8 cellular contexts compared by ENCODE assay signal in the genomic region with DNA sequence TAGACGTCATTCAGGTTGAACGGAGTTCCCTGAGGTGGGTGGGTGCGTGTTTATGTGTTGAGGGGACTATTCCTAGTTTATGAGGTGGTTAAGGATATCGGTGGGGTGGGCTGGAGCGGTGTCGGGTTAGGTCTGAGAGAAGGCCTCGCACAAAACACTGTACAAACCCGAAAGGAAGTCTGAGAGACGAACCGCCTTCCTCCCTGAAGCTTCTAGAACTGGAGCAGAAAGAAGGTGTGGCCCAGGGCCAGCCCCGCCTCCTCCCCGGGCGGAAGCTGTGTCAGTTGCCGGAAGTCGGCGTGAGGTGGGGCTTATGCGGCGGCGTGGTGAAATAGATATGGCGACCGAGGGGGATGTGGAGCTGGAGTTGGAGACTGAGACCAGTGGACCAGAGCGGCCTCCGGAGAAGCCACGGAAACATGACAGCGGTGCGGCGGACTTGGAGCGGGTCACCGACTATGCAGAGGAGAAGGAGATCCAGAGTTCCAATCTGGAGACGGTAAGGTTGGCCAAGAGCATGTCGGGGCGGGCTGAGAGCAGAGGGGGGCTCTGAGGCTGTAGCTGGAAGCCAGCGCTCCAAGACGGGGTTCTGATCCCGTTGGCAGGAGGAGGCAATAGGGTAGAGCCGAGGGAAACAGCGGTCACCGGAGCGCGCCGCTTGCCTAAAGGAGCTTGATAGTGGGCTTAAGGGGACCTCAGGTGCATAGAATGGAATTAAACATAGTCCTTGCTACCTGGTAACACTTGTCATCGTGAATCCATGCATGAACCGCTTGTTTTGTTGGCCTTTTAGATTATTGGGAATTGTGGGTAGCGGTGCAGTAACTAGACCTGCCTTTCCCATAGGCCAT. TPM values are rescaled to one million over a fixed set of nuclear protein-coding genes. Genes with fewer than 3 reads are reported as not detected.
DNase-seq lines count a peak whose midpoint lies in the region; ATAC-seq lines count a peak whose summit lies in the region.

TSS of gene HYPK (plus strand) at position 314 of the 851 bp plus-strand sequence. CDS start at position 338, 24 bp downstream.

- H3K4me3 ChIP-seq in naive thymus-derived CD4-positive, alpha-beta T cell (ENCODE audit: low read length): peak within 1 kb of the TSS; percentile 98

- H3K9me3 Mint-ChIP-seq in activated T-helper 1 cell treated with anti-CD3 and anti-CD28 coated beads, Interleukin-12 subunit alpha, Interleukin-12 subunit beta, Interleukin-2, Interleukin-4 antibody, amounts not matched to agents 30 ng/mL and 10 ng/mL and 1 ng/mL, durations not matched to agents 14 hours and 24 hours and 36 hours: no peaks in the 10 kb centered on the region
- no peaks in the 10 kb centered on the region for H3K9me3 Mint-ChIP-seq in naive thymus-derived CD4-positive, alpha-beta T cell
- peaks cover 0 to 1% of the 10 kb centered on the region in 2 donors for H3K9me3 Mint-ChIP-seq in stimulated activated naive B cell treated with anti-CD40 and anti-IgM and Interleukin-4, amounts not matched to agents 10 μg/mL and 1 μg/mL and 100 μg/mL, for 72 hours

- peak within 1 kb of the TSS; percentile 85 for H3K27ac ChIP-seq in naive thymus-derived CD4-positive, alpha-beta T cell (ENCODE audit: low read depth, low read length)

- intact Hi-C loops in activated T-helper 1 cell treated with anti-CD3 and anti-CD28 coated beads, Interleukin-12 subunit alpha, Interleukin-12 subunit beta, Interleukin-2, Interleukin-4 antibody, amounts not matched to agents 30 ng/mL and 10 ng/mL and 1 ng/mL, durations not matched to agents 14 hours and 24 hours and 36 hours (cut with micrococcal nuclease): loop anchor here (1.0 to 2.0 kb wide), 3 partner anchors 8 to 50 kb away; partner anchors contain the start of genes MFAP1 and SERF2
- intact Hi-C loops in naive thymus-derived CD4-positive, alpha-beta T cell (cut with micrococcal nuclease): loop anchor here (1.0 to 2.0 kb wide), 8 partner anchors 8 to 290 kb away; partner anchors contain the start of genes MFAP1 (in 2 of the 2), SERF2 (in 2 of the 2), ELL3 (in 1 of the 2) and PDIA3 (in 1 of the 2)

- DNase-seq in DMS114 treated with DMSO at 0.1 percent for 48 hours (lab: John Stamatoyannopoulos, UW; ENCODE audit: unreplicated experiment): peak; percentile 81
- peak; percentile 50 for DNase-seq in KG1 (lab: John Stamatoyannopoulos, UW)
- DNase-seq in RKO (ENCODE audit: low spot score): peak; percentile 89
- peak; percentile 89 for DNase-seq in activated T-helper 1 cell treated with anti-CD3 and anti-CD28 coated beads, Interleukin-12 subunit alpha, Interleukin-12 subunit beta, Interleukin-2, Interleukin-4 antibody, amounts not matched to agents 30 ng/mL and 10 ng/mL and 1 ng/mL, durations not matched to agents 14 hours and 24 hours and 36 hours (ENCODE audit: low spot score)
- peak; percentile 90 for DNase-seq in fibroblast of gingiva (ENCODE audit: low read depth)
- peak; percentile 77 to 95 (median 91) for DNase-seq in naive thymus-derived CD4-positive, alpha-beta T cell
- DNase-seq in stimulated activated naive B cell treated with anti-CD40 and anti-IgM and Interleukin-4, amounts not matched to agents 10 μg/mL and 1 μg/mL and 100 μg/mL, for 72 hours: peak; percentile 86

- H3K27me3 ChIP-seq in naive thymus-derived CD4-positive, alpha-beta T cell (ENCODE audit: control insufficient read depth in 2 of 2, insufficient read depth in 2 of 2, low read length in 2 of 2): no peaks in the 10 kb centered on the region

- peak; percentile 80 for ATAC-seq in GM21529 (IDR thresholded peaks at IDR 0.05; ENCODE audit: unreplicated experiment)
- ATAC-seq in naive thymus-derived CD4-positive, alpha-beta T cell: peak; percentile 99
- ATAC-seq in stimulated activated naive B cell treated with anti-CD40 and anti-IgM and Interleukin-4, amounts not matched to agents 10 μg/mL and 1 μg/mL and 100 μg/mL, for 72 hours (replicated peaks): peak; percentile 97 to 99

- peaks cover 57% of the 10 kb centered on the region for H3K36me3 Mint-ChIP-seq in activated T-helper 1 cell treated with anti-CD3 and anti-CD28 coated beads, Interleukin-12 subunit alpha, Interleukin-12 subunit beta, Interleukin-2, Interleukin-4 antibody, amounts not matched to agents 30 ng/mL and 10 ng/mL and 1 ng/mL, durations not matched to agents 14 hours and 24 hours and 36 hours (ENCODE audit: low read depth)
- H3K36me3 Mint-ChIP-seq in naive thymus-derived CD4-positive, alpha-beta T cell: peaks cover 12 to 46% (median 44%) of the 10 kb centered on the region in 5 donors
- peaks cover 49 to 65% of the 10 kb centered on the region in 2 donors for H3K36me3 Mint-ChIP-seq in stimulated activated naive B cell treated with anti-CD40 and anti-IgM and Interleukin-4, amounts not matched to agents 10 μg/mL and 1 μg/mL and 100 μg/mL, for 72 hours

- H3K27ac Mint-ChIP-seq in activated T-helper 1 cell treated with anti-CD3 and anti-CD28 coated beads, Interleukin-12 subunit alpha, Interleukin-12 subunit beta, Interleukin-2, Interleukin-4 antibody, amounts not matched to agents 30 ng/mL and 10 ng/mL and 1 ng/mL, durations not matched to agents 14 hours and 24 hours and 36 hours: peak within 1 kb of the TSS; percentile 94
- H3K27ac Mint-ChIP-seq in naive thymus-derived CD4-positive, alpha-beta T cell: peak within 1 kb of the TSS; percentile 94 to 100 (median 97)
- H3K27ac Mint-ChIP-seq in stimulated activated naive B cell treated with anti-CD40 and anti-IgM and Interleukin-4, amounts not matched to agents 10 μg/mL and 1 μg/mL and 100 μg/mL, for 72 hours: peak within 1 kb of the TSS; percentile 98

- H3K36me3 ChIP-seq in naive thymus-derived CD4-positive, alpha-beta T cell (ENCODE audit: control insufficient read depth in 2 of 3, insufficient read depth in 3 of 3, low read length in 3 of 3): peaks cover 8 to 65% (median 9%) of the 10 kb centered on the region in 3 experiments

- POLR2A ChIA-PET in naive thymus-derived CD4-positive, alpha-beta T cell (lab: Charles Lee): interaction anchor here (0.7 to 2.5 kb wide), 12 partner anchors 9 to 54 kb away, joined by 3 to 29 read pairs (median 7); partner anchors contain the start of genes ELL3, MFAP1, PDIA3 and SERF2

- no peaks in the 10 kb centered on the region for H3K9me3 ChIP-seq in naive thymus-derived CD4-positive, alpha-beta T cell (ENCODE audit: control insufficient read depth in 2 of 3, low read length in 3 of 3)

- CTCF ChIA-PET in naive thymus-derived CD4-positive, alpha-beta T cell (lab: Charles Lee): interaction anchor here (0.9 to 1.7 kb wide), 2 partner anchors 24 kb away, joined by 4 to 6 read pairs; partner anchors contain the start of genes ELL3 and MFAP1

- H3K4me1 Mint-ChIP-seq in activated T-helper 1 cell treated with anti-CD3 and anti-CD28 coated beads, Interleukin-12 subunit alpha, Interleukin-12 subunit beta, Interleukin-2, Interleukin-4 antibody, amounts not matched to agents 30 ng/mL and 10 ng/mL and 1 ng/mL, durations not matched to agents 14 hours and 24 hours and 36 hours (ENCODE audit: low read depth): peaks cover 56% of the 10 kb centered on the region
- H3K4me1 Mint-ChIP-seq in naive thymus-derived CD4-positive, alpha-beta T cell: peaks cover 21 to 54% (median 49%) of the 10 kb centered on the region in 7 donors
- peaks cover 29 to 47% of the 10 kb centered on the region in 2 donors for H3K4me1 Mint-ChIP-seq in stimulated activated naive B cell treated with anti-CD40 and anti-IgM and Interleukin-4, amounts not matched to agents 10 μg/mL and 1 μg/mL and 100 μg/mL, for 72 hours

- H3K4me3 Mint-ChIP-seq in activated T-helper 1 cell treated with anti-CD3 and anti-CD28 coated beads, Interleukin-12 subunit alpha, Interleukin-12 subunit beta, Interleukin-2, Interleukin-4 antibody, amounts not matched to agents 30 ng/mL and 10 ng/mL and 1 ng/mL, durations not matched to agents 14 hours and 24 hours and 36 hours: peak within 1 kb of the TSS; percentile 99
- H3K4me3 Mint-ChIP-seq in naive thymus-derived CD4-positive, alpha-beta T cell: peak within 1 kb of the TSS; percentile 89 to 100 (median 99)
- peak within 1 kb of the TSS; percentile 94 to 97 for H3K4me3 Mint-ChIP-seq in stimulated activated naive B cell treated with anti-CD40 and anti-IgM and Interleukin-4, amounts not matched to agents 10 μg/mL and 1 μg/mL and 100 μg/mL, for 72 hours

- H3K4me1 ChIP-seq in naive thymus-derived CD4-positive, alpha-beta T cell (ENCODE audit: control insufficient read depth in 2 of 2, insufficient read depth in 2 of 2, low read length in 2 of 2): peaks cover 14 to 15% of the 10 kb centered on the region in 2 donors

- H3K27me3 Mint-ChIP-seq in activated T-helper 1 cell treated with anti-CD3 and anti-CD28 coated beads, Interleukin-12 subunit alpha, Interleukin-12 subunit beta, Interleukin-2, Interleukin-4 antibody, amounts not matched to agents 30 ng/mL and 10 ng/mL and 1 ng/mL, durations not matched to agents 14 hours and 24 hours and 36 hours (ENCODE audit: insufficient read depth): no peaks in the 10 kb centered on the region
- no peaks in the 10 kb centered on the region for H3K27me3 Mint-ChIP-seq in naive thymus-derived CD4-positive, alpha-beta T cell
- no peaks in the 10 kb centered on the region for H3K27me3 Mint-ChIP-seq in stimulated activated naive B cell treated with anti-CD40 and anti-IgM and Interleukin-4, amounts not matched to agents 10 μg/mL and 1 μg/mL and 100 μg/mL, for 72 hours

RNA-seq across cellular contexts. Expression of gene HYPK, which starts in this region (rescaled TPM):
- total RNA-seq in activated T-helper 1 cell treated with anti-CD3 and anti-CD28 coated beads, Interleukin-12 subunit alpha, Interleukin-12 subunit beta, Interleukin-2, Interleukin-4 antibody, amounts not matched to agents 30 ng/mL and 10 ng/mL and 1 ng/mL, durations not matched to agents 14 hours and 24 hours and 36 hours: 22.0 TPM in 2 replicates
- 10 to 100 TPM; 16.9 to 32.1 (median 27.0) TPM for total RNA-seq in naive thymus-derived CD4-positive, alpha-beta T cell
- polyA plus RNA-seq in naive thymus-derived CD4-positive, alpha-beta T cell: 10 to 100 TPM in 1 of 2 donors, 1 to 10 TPM in 1; 7.5 to 28.2 TPM

Comparison
In these comparisons a context has a peak if more than half of its experiments do, and no peak if none do; other contexts are left out.
1. Peak in every context shown above with its lines: DNase-seq, ATAC-seq, H3K4me3 ChIP-seq and H3K27ac ChIP-seq.